8 cellular contexts compared by ENCODE assay signal in the genomic region with DNA sequence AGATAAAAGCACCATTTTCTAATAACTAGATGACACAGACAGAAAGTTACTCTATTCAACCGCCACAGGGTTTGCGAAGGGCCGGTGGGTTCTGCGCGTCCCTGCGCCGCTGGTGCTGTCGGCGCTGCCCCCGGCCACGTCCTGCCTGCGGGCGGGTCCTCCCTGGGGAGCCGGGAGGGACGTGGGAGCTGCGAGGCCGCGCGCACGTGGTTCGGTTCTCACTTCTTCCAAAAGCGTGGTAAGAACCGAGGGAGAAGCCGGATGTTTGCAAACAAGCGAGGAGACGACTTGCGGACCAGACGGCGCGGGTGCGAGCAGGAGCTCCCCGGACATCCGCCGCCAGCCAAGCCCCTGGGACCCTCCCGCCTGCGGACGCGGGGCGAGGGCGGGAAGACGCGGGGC. TPM values are rescaled to one million over a fixed set of nuclear protein-coding genes. Genes with fewer than 3 reads are reported as not detected.
DNase-seq lines count a peak whose midpoint lies in the region; ATAC-seq and TF ChIP-seq lines count a peak whose summit lies in the region.

No MANE protein-coding gene starts in this region.

- no peak for TF ChIP-seq CTCF in gastroesophageal sphincter (IDR thresholded peaks at IDR 0.05)

- DNase-seq in SW480 (ENCODE audit: low spot score) (peak; percentile 41), pons (ENCODE audit: low spot score) (no peak), SJCRH30 (no peak)
- DNase-seq in NK-92 treated with Interleukin-12 subunit alpha and Interleukin-12 subunit beta, amount 100 ng/mL, for 24 hours (lab: John Stamatoyannopoulos, UW) = no peak

- no peak overlapping the region for H3K27ac ChIP-seq in gastroesophageal sphincter
- peak overlapping the region in 2 of 21 experiments; percentile 17 to 34 for H3K27ac ChIP-seq in skin epidermis
- no peak overlapping the region for H3K27ac ChIP-seq in SJCRH30

- peaks cover 98% of the 10 kb centered on the region for H3K27me3 ChIP-seq in gastroesophageal sphincter
- no peaks in the 10 kb centered on the region for H3K27me3 ChIP-seq in SJCRH30

- H3K4me3 ChIP-seq in gastroesophageal sphincter (peak overlapping the region in 1 of 2 donors; percentile 58), skin epidermis (peak overlapping the region in 6 of 7 experiments; percentile 19 to 62 (median 45)), SJCRH30 (no peak overlapping the region)

- TF ChIP-seq EP300 in gastroesophageal sphincter (IDR thresholded peaks at IDR 0.05) = no peak

- 0 to 3% methylated on average over 1 to 13 of the region's 42 CpGs for WGBS in gastroesophageal sphincter (ENCODE audit: low coverage in 1 of 2), 2 donors

- peak; percentile 22 for ATAC-seq in GM21360 (IDR thresholded peaks at IDR 0.05; ENCODE audit: unreplicated experiment)
- ATAC-seq in gastroesophageal sphincter = peak; percentile 11
- no peak for ATAC-seq in GM18858 (IDR thresholded peaks at IDR 0.05; ENCODE audit: unreplicated experiment)

- H3K9me3 ChIP-seq in gastroesophageal sphincter = no peaks in the 10 kb centered on the region
- no peaks in the 10 kb centered on the region for H3K9me3 ChIP-seq in SJCRH30 (replicated peaks)

- TF ChIP-seq POLR2A in gastroesophageal sphincter (IDR thresholded peaks at IDR 0.05) = no peak

- H3K36me3 ChIP-seq in gastroesophageal sphincter (no peaks in the 10 kb centered on the region), SJCRH30 (no peaks in the 10 kb centered on the region)

- H3K4me1 ChIP-seq in gastroesophageal sphincter = peaks cover 0 to 25% (median 12%) of the 10 kb centered on the region in 3 donors
- no peaks in the 10 kb centered on the region for H3K4me1 ChIP-seq in SJCRH30

RNA-seq across cellular contexts. Expression of gene BTNL9, which starts 12.5 kb away (rescaled TPM):
- 10 to 100 TPM in 3 of 4 donors, 1 to 10 TPM in 1; 7.5 to 18.6 (median 15.0) TPM for total RNA-seq in gastroesophageal sphincter
- not detected in 2 replicates for total RNA-seq in SJCRH30 (2014; rRNA removed; shearing (Covaris generic))
